Comparison of ENCODE assay signal across 20 cellular contexts in genomic region chr12:44405267-44405666, GRCh38.
DNase-seq lines count a peak whose midpoint lies in the region; TF ChIP-seq lines count a peak whose summit lies in the region.
"Had no signal": no experiment of that assay in that cellular context is flagged by ENCODE, and none has a peak within 500 bp of the region (broad histone marks: within the 10 kb centered on the region; RNA-seq: fewer than 3 reads in every experiment).

No MANE protein-coding gene starts in this region.

- peak overlapping the region; percentile 35 for H3K4me2 ChIP-seq in neural progenitor cell

- no peaks in the 10 kb centered on the region for H3K27me3 ChIP-seq in H7 (ENCODE audit: control insufficient read depth, insufficient read depth, low read length)
- no peaks in the 10 kb centered on the region for H3K27me3 ChIP-seq in neural progenitor cell
- H3K27me3 ChIP-seq: Peyer's patch had no signal

- peaks cover 2% of the 10 kb centered on the region for H3K9me3 Mint-ChIP-seq in neural progenitor cell

- H3K4me1 Mint-ChIP-seq in neural progenitor cell: peaks cover 12% of the 10 kb centered on the region
- H3K4me1 Mint-ChIP-seq: CD8-positive, alpha-beta memory T cell had no signal

- peak; percentile 14 for DNase-seq in H7
- DNase-seq in iPS DF 4.7 (ENCODE audit: extremely low read depth, low spot score): peak; percentile 56
- DNase-seq in neural progenitor cell (ENCODE audit: low spot score): peak; percentile 34
- no peak for DNase-seq in lower leg skin (ENCODE audit: low spot score in 2 of 2)
- no peak for DNase-seq in amniotic stem cell (lab: John Stamatoyannopoulos, UW)
- no peak for DNase-seq in Kasumi-1 (lab: John Stamatoyannopoulos, UW)
- DNase-seq: Calu3; CD8-positive, alpha-beta memory T cell; GDM1; HCEC 1CT; NCI-H1092; NCI-H1436 treated with DMSO at 0.1 percent for 48 hours; NCI-H1930; NCI-H2227 treated with DMSO at 0.1 percent for 48 hours; NCI-H510A; NK-92 treated with Interleukin-12 subunit alpha and Interleukin-12 subunit beta, amount 100 ng/mL, for 24 hours; Peyer's patch had no signal

- H3K27me3 Mint-ChIP-seq in neural progenitor cell (ENCODE audit: insufficient read depth, low read depth): peaks cover 3% of the 10 kb centered on the region

- no peak overlapping the region for H3K4me3 Mint-ChIP-seq in neural progenitor cell
- H3K4me3 Mint-ChIP-seq: CD8-positive, alpha-beta memory T cell had no signal

- H3K79me2 ChIP-seq in neural progenitor cell (ENCODE audit: low read depth): no peaks in the 10 kb centered on the region

- TF ChIP-seq CTCF in neural progenitor cell (IDR thresholded peaks at IDR 0.05) (no peak), lower leg skin (IDR thresholded peaks at IDR 0.05) (no peak)

- no peaks in the 10 kb centered on the region for H3K36me3 Mint-ChIP-seq in neural progenitor cell
- H3K36me3 Mint-ChIP-seq: CD8-positive, alpha-beta memory T cell had no signal

- H3K36me3 ChIP-seq in H7 (replicated peaks; ENCODE audit: control insufficient read depth, insufficient read depth, low read length) (no peaks in the 10 kb centered on the region), neural progenitor cell (no peaks in the 10 kb centered on the region)
- H3K36me3 ChIP-seq: Peyer's patch had no signal

- H3K4me3 ChIP-seq in H7 (ENCODE audit: insufficient read depth, low read depth, low read length): no peak overlapping the region
- H3K4me3 ChIP-seq in neural progenitor cell: no peak overlapping the region
- H3K4me3 ChIP-seq in lower leg skin (ENCODE audit: low read depth, poor library complexity, severe bottlenecking): no peak overlapping the region
- H3K4me3 ChIP-seq: K562, Peyer's patch had no signal

- H3K9me3 ChIP-seq in neural progenitor cell (ENCODE audit: low read depth): no peaks in the 10 kb centered on the region
- H3K9me3 ChIP-seq: Peyer's patch had no signal

- intact Hi-C loops in lower leg skin (cut with DNase I; ENCODE audit: low total_unique reads): no loop called here

- H2AFZ ChIP-seq in neural progenitor cell (replicated peaks): peak overlapping the region; percentile 82

- no peak for TF ChIP-seq EP300 in Ishikawa (IDR thresholded peaks at IDR 0.05; ENCODE audit: borderline replicate concordance)

- no peak overlapping the region for H3K27ac Mint-ChIP-seq in neural progenitor cell
- H3K27ac Mint-ChIP-seq: CD8-positive, alpha-beta memory T cell had no signal

- H3F3A ChIP-seq in neural progenitor cell (ENCODE audit: low read depth): no peaks in the 10 kb centered on the region

- no peak overlapping the region for H3K9ac ChIP-seq in neural progenitor cell

- H3K4me1 ChIP-seq in neural progenitor cell: peaks cover 9% of the 10 kb centered on the region
- H3K4me1 ChIP-seq: Peyer's patch had no signal

- 37 to 41% methylated on average over 3 of the region's 3 CpGs for WGBS in lower leg skin, 2 donors

- TF ChIP-seq POLR2A in lower leg skin (IDR thresholded peaks at IDR 0.05): no peak

- H4K20me1 ChIP-seq in neural progenitor cell (ENCODE audit: low read depth): no peaks in the 10 kb centered on the region

- no peak for TF ChIP-seq RAD21 in Ishikawa (IDR thresholded peaks at IDR 0.05; ENCODE audit: low read depth)

- no peak overlapping the region for H3K27ac ChIP-seq in neural progenitor cell
- H3K27ac ChIP-seq: C4-2B, Peyer's patch had no signal

TF ChIP-seq in Ishikawa, 13 proteins besides CTCF, POLR2A, EP300 and RAD21:
- TF ChIP-seq TEAD4 (IDR thresholded peaks at IDR 0.05): no peak
- TF ChIP-seq REST (IDR thresholded peaks at IDR 0.05; ENCODE audit: low read depth): peak; percentile 69
- no peak for TF ChIP-seq CREB1 (IDR thresholded peaks at IDR 0.05; ENCODE audit: low read depth)

Comparison
In these comparisons a context has a peak if more than half of its experiments do, and no peak if none do; other contexts are left out.
1. DNase-seq: peak in H7 (single experiment), iPS DF 4.7 (single experiment) and neural progenitor cell (single experiment); none in lower leg skin (0 of 2), amniotic stem cell (single experiment) and Kasumi-1 (0 of 2).